ENCODE assay signal across 1 cellular context in genomic region chr4:61723492-61723891, GRCh38.
TF ChIP-seq lines count a peak whose summit lies in the region.

No MANE protein-coding gene starts in this region.

TF ChIP-seq in GM23338, 12 proteins besides CTCF, POLR2A, EP300 and RAD21:
- no peak for TF ChIP-seq ZNF462 (CRISPR knock-in tag; IDR thresholded peaks at IDR 0.05)
- TF ChIP-seq POLR2AphosphoS5 (IDR thresholded peaks at IDR 0.05; ENCODE audit: low read depth): peak; percentile 41; the same call in 1 of the 2 replicates
- peak; percentile 51; the same call in 1 of the 2 replicates for TF ChIP-seq CREB1 (CRISPR knock-in tag; IDR thresholded peaks at IDR 0.05; ENCODE audit: low read depth)
TF ChIP-seq in GM23338: peak in this region for 2.
